ENCODE assay signal across 9 cellular contexts in the genomic region with DNA sequence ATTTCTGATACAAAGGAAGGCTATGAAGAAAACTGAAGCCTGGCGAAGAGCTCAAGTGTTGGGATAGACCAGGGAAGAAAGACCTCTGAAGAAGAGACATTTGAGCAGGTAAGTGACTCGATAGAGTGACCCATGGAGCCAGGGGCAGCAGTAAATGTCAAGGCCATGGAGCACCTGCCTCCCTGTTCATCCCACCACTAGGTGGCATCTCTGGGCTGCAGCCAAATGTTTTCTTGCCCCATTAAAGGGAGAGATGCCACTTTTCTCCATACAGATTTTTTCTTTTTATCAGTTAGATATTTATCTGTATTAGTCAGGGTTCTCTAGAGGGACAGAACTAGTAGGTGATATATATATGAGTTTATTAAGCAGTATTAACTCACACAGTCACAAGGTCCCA. TPM values are rescaled to one million over a fixed set of nuclear protein-coding genes. Genes with fewer than 3 reads are reported as not detected.
A peak's percentile ranks its signal among the peaks of the same experiment; 100 is the strongest.
DNase-seq lines count a peak whose midpoint lies in the region; TF ChIP-seq lines count a peak whose summit lies in the region.
"Had no signal": no experiment of that assay in that cellular context is flagged by ENCODE, and none has a peak within 500 bp of the region (broad histone marks: within the 10 kb centered on the region; RNA-seq: fewer than 3 reads in every experiment).

No MANE protein-coding gene starts in this region.

- TF ChIP-seq CTCF in glutamatergic neuron (IDR thresholded peaks at IDR 0.05; ENCODE audit: partially characterized antibody, unreplicated experiment) (peak; percentile 71), sigmoid colon (IDR thresholded peaks at IDR 0.05) (no peak)

- H3K27me3 ChIP-seq in sigmoid colon = no peaks in the 10 kb centered on the region

- H3K4me1 Mint-ChIP-seq in glutamatergic neuron (ENCODE audit: low read depth, unreplicated experiment) = peaks cover 1% of the 10 kb centered on the region

- H3K27me3 Mint-ChIP-seq in glutamatergic neuron (ENCODE audit: unreplicated experiment) = no peaks in the 10 kb centered on the region

- H3K4me1 ChIP-seq in sigmoid colon = peaks cover 0 to 4% (median 0%) of the 10 kb centered on the region in 4 donors

- no peaks in the 10 kb centered on the region for H3K36me3 Mint-ChIP-seq in glutamatergic neuron (ENCODE audit: unreplicated experiment)

- no peak for TF ChIP-seq POLR2A in sigmoid colon (IDR thresholded peaks at IDR 0.05)

- no peak for TF ChIP-seq EP300 in sigmoid colon (IDR thresholded peaks at IDR 0.05)

- H3K4me3 Mint-ChIP-seq in glutamatergic neuron (ENCODE audit: unreplicated experiment) = no peak overlapping the region

- no peaks in the 10 kb centered on the region for H3K36me3 ChIP-seq in sigmoid colon

- peaks cover 2% of the 10 kb centered on the region for H3K9me3 Mint-ChIP-seq in glutamatergic neuron (ENCODE audit: unreplicated experiment)

- no peak overlapping the region for H3K27ac Mint-ChIP-seq in glutamatergic neuron (ENCODE audit: unreplicated experiment)

- no peak overlapping the region for H3K4me3 ChIP-seq in sigmoid colon
- H3K4me3 ChIP-seq: SK-N-MC had no signal

- H3K27ac ChIP-seq in sigmoid colon = no peak overlapping the region
- H3K27ac ChIP-seq: SK-N-MC had no signal

- intact Hi-C loops in sigmoid colon (cut with DNase I) = no loop called here

- DNase-seq in DMS 273 (lab: John Stamatoyannopoulos, UW; ENCODE audit: unreplicated experiment) = peak; percentile 81
- DNase-seq in HUDEP-2 (lab: John Stamatoyannopoulos, UW; ENCODE audit: unreplicated experiment in 76 of 76) = peak in 50 of 76 experiments; percentile 0 to 51 (median 18)
- DNase-seq in OCI-M1 (lab: John Stamatoyannopoulos, UW) = peak; percentile 71
- peak; percentile 60 to 65 for DNase-seq in activated T-cell treated with anti-CD3 and anti-CD28 coated beads, Interleukin-2, amount 50 U/mL, for 48 hours
- DNase-seq in glutamatergic neuron = peak; percentile 59
- DNase-seq in stimulated activated CD4-positive, alpha-beta T cell treated with anti-CD3 and anti-CD28 coated beads, Interleukin-12 subunit alpha, Interleukin-12 subunit beta, amount 100 ng/mL, for 4 hours = peak; percentile 35
- no peak for DNase-seq in sigmoid colon
- no peak for DNase-seq in foreskin melanocyte

- H3K9me3 ChIP-seq in sigmoid colon = no peaks in the 10 kb centered on the region

- 37 to 46% methylated on average over 2 of the region's 2 CpGs for WGBS in sigmoid colon, 2 donors

RNA-seq across cellular contexts. Expression of gene ZNF81, which starts 4.9 kb away (rescaled TPM):
- total RNA-seq in glutamatergic neuron (ENCODE audit: unreplicated experiment) (19.4 TPM), sigmoid colon (10 to 100 TPM in 2 of 4 donors, 1 to 10 TPM in 2; 4.4 to 16.0 (median 8.1) TPM)
- polyA plus RNA-seq in sigmoid colon = 1 to 10 TPM in 1 of 3 donors, under 1 TPM in 2; 0.60 to 3.0 (median 0.69) TPM

Comparison
In these comparisons a context has a peak if more than half of its experiments do, and no peak if none do; other contexts are left out.
1. DNase-seq: peak in DMS 273 (single experiment), HUDEP-2 (50 of 76), OCI-M1 (single experiment), activated T-cell treated with anti-CD3 and anti-CD28 coated beads, Interleukin-2, amount 50 U/mL, for 48 hours (2 of 2), glutamatergic neuron (single experiment) and stimulated activated CD4-positive, alpha-beta T cell treated with anti-CD3 and anti-CD28 coated beads, Interleukin-12 subunit alpha, Interleukin-12 subunit beta, amount 100 ng/mL, for 4 hours (single experiment); none in sigmoid colon (single experiment) and foreskin melanocyte (single experiment).